In genomic region chr15:35000511-35000910, GRCh38 we compare ENCODE assay signal across 13 cellular contexts. TPM values are rescaled to one million over a fixed set of nuclear protein-coding genes. Genes with fewer than 3 reads are reported as not detected.
A peak's percentile ranks its signal among the peaks of the same experiment; 100 is the strongest.
DNase-seq lines count a peak whose midpoint lies in the region; TF ChIP-seq lines count a peak whose summit lies in the region.
"Had no signal": no experiment of that assay in that cellular context is flagged by ENCODE, and none has a peak within 500 bp of the region (broad histone marks: within the 10 kb centered on the region; RNA-seq: fewer than 3 reads in every experiment).

No MANE protein-coding gene starts in this region.

- H3K27me3 Mint-ChIP-seq in H9 (ENCODE audit: low read depth) = no peaks in the 10 kb centered on the region; the same call in 1 of the 2 replicates

- H3K4me3 Mint-ChIP-seq in H9 = no peak overlapping the region
- H3K4me3 Mint-ChIP-seq: activated naive CD8-positive, alpha-beta T cell treated with anti-CD3 and anti-CD28 coated beads for 36 hours; CD4-positive, alpha-beta memory T cell had no signal

- no peak overlapping the region for H3K4me2 ChIP-seq in H9 (ENCODE audit: insufficient read depth, insufficient read length, low read length)

- H3K4ac ChIP-seq in H9 (ENCODE audit: low read depth, low read length) = no peak overlapping the region

- H3K23ac ChIP-seq in H9 (ENCODE audit: insufficient read length, low read depth, low read length) = no peak overlapping the region

- CTCF ChIA-PET in AG04450 (lab: Charles Lee) = no interaction called here

- H2BK20ac ChIP-seq in H9 (ENCODE audit: low read depth, low read length, poor library complexity, severe bottlenecking) = no peak overlapping the region

- H3K14ac ChIP-seq in H9 (ENCODE audit: insufficient read depth, low read length) = no peak overlapping the region

- H3K4me1 ChIP-seq in H9 (ENCODE audit: insufficient read depth, low read length) = peaks cover 2% of the 10 kb centered on the region; the same call in 1 of the 2 replicates
- peaks cover 4% of the 10 kb centered on the region for H3K4me1 ChIP-seq in adipocyte (ENCODE audit: control insufficient read depth, insufficient read depth, low read length)
- peaks cover 8% of the 10 kb centered on the region for H3K4me1 ChIP-seq in iPS-18a (ENCODE audit: control insufficient read depth, low read depth, low read length)
- H3K4me1 ChIP-seq: uterus had no signal

- H3K9ac ChIP-seq in H9 (ENCODE audit: extremely low read depth, insufficient read length, low read length) (no peak overlapping the region), adipocyte (ENCODE audit: low read length) (no peak overlapping the region), iPS-18a (ENCODE audit: low read length) (no peak overlapping the region)

- no peak overlapping the region for H4K5ac ChIP-seq in H9 (ENCODE audit: insufficient read length, low read depth, low read length)

- DNase-seq in AG04450 (ENCODE audit: low read depth, low spot score) (peak; percentile 67), H9 (no peak), adipocyte (ENCODE audit: low read depth) (peak; percentile 62), OCI-M1 (lab: John Stamatoyannopoulos, UW) (no peak), GM19238 (ENCODE audit: insufficient read length, low spot score) (no peak), HuH-7 (ENCODE audit: low spot score) (no peak), NCI-H345 (lab: John Stamatoyannopoulos, UW) (no peak)
- DNase-seq: activated CD4-positive, alpha-beta T cell treated with anti-CD3 and anti-CD28 coated beads, Interleukin-2, amount 50 U/mL, for 1 hour; activated naive CD8-positive, alpha-beta T cell treated with anti-CD3 and anti-CD28 coated beads for 36 hours; CD4-positive, alpha-beta memory T cell; NCI-H187 treated with DMSO at 0.1 percent for 48 hours; uterus had no signal

- no peaks in the 10 kb centered on the region for H3K23me2 ChIP-seq in H9 (ENCODE audit: insufficient read length, low read depth, low read length, poor library complexity, severe bottlenecking)

- no peaks in the 10 kb centered on the region for H4K20me1 ChIP-seq in H9 (ENCODE audit: control insufficient read depth, insufficient read depth, insufficient read length)

- no peak overlapping the region for H4K8ac ChIP-seq in H9 (replicated peaks; ENCODE audit: insufficient read length, low read depth, low read length)

- no peak overlapping the region for H2BK5ac ChIP-seq in H9 (ENCODE audit: insufficient read length, low read length)

- no peak overlapping the region for H2AFZ ChIP-seq in H9 (ENCODE audit: low read length)

- H2BK120ac ChIP-seq in H9 (ENCODE audit: low read depth, low read length, poor library complexity, severe bottlenecking) = no peak overlapping the region

- no CpG with 5 or more reads among the region's 1 CpG for WGBS in H9 (ENCODE audit: extremely low coverage, insufficient read length, low lambda C conversion rate)

- no peaks in the 10 kb centered on the region for H3K36me3 Mint-ChIP-seq in H9 (ENCODE audit: insufficient read depth in 1 of 3, low read depth in 3 of 3)
- H3K36me3 Mint-ChIP-seq: activated naive CD8-positive, alpha-beta T cell treated with anti-CD3 and anti-CD28 coated beads for 36 hours; CD4-positive, alpha-beta memory T cell had no signal

- H3K27ac ChIP-seq in AG04450 (ENCODE audit: low read depth, low read length) (peak overlapping the region; percentile 47), H9 (ENCODE audit: insufficient read length, low read depth, low read length) (no peak overlapping the region), iPS-18a (ENCODE audit: low read length) (peak overlapping the region; percentile 57)
- H3K27ac ChIP-seq: uterus had no signal

- H3K79me1 ChIP-seq in H9 (ENCODE audit: insufficient read depth, low read depth, low read length, poor library complexity, severe bottlenecking) = no peaks in the 10 kb centered on the region

- H3K27me3 ChIP-seq in AG04450 (ENCODE audit: control insufficient read depth, insufficient read depth, low read length) (no peaks in the 10 kb centered on the region), H9 (ENCODE audit: insufficient read depth, low read length) (no peaks in the 10 kb centered on the region), adipocyte (replicated peaks; ENCODE audit: control insufficient read depth, insufficient read depth, low read length) (no peaks in the 10 kb centered on the region), iPS-18a (ENCODE audit: control insufficient read depth, insufficient read depth, low read length) (no peaks in the 10 kb centered on the region)
- H3K27me3 ChIP-seq: uterus had no signal

- no peaks in the 10 kb centered on the region; a peak in 1 of 5 replicates for H3K9me3 Mint-ChIP-seq in H9
- H3K9me3 Mint-ChIP-seq: activated naive CD8-positive, alpha-beta T cell treated with anti-CD3 and anti-CD28 coated beads for 36 hours; CD4-positive, alpha-beta memory T cell had no signal

- peak overlapping the region; percentile 74 to 94 (median 87); a peak in 5 of 7 replicates for H3K27ac Mint-ChIP-seq in H9
- H3K27ac Mint-ChIP-seq: activated naive CD8-positive, alpha-beta T cell treated with anti-CD3 and anti-CD28 coated beads for 36 hours; CD4-positive, alpha-beta memory T cell had no signal

- no peak overlapping the region for H2AK5ac ChIP-seq in H9 (ENCODE audit: insufficient read length, low read length)

- no peaks in the 10 kb centered on the region for H3K9me3 ChIP-seq in AG04450 (ENCODE audit: control insufficient read depth, insufficient read depth, low read length)
- no peaks in the 10 kb centered on the region for H3K9me3 ChIP-seq in H9 (ENCODE audit: control insufficient read depth, low read depth, low read length)
- no peaks in the 10 kb centered on the region for H3K9me3 ChIP-seq in adipocyte (ENCODE audit: control insufficient read depth, low read length)
- H3K9me3 ChIP-seq in iPS-18a (ENCODE audit: control insufficient read depth, low read depth, low read length) = no peaks in the 10 kb centered on the region
- H3K9me3 ChIP-seq: uterus had no signal

- POLR2A ChIA-PET in AG04450 (lab: Yijun Ruan, JAX) = interaction anchor here (1.0 to 1.2 kb wide), 2 partner anchors 12 to 31 kb away, joined by 3 to 4 read pairs; partner anchors contain the start of gene AQR

- H3K4me3 ChIP-seq in AG04450 (ENCODE audit: low read depth, low read length) (no peak overlapping the region), adipocyte (ENCODE audit: low read length) (no peak overlapping the region), iPS-18a (ENCODE audit: low read length) (no peak overlapping the region)
- H3K4me3 ChIP-seq: uterus had no signal

- H3K4me1 Mint-ChIP-seq in H9 = peaks cover 21 to 25% of the 10 kb centered on the region in 2 experiments
- H3K4me1 Mint-ChIP-seq: activated naive CD8-positive, alpha-beta T cell treated with anti-CD3 and anti-CD28 coated beads for 36 hours; CD4-positive, alpha-beta memory T cell had no signal

- no peak overlapping the region for H2BK15ac ChIP-seq in H9 (ENCODE audit: low read depth, low read length)

- H3T11ph ChIP-seq in H9 (ENCODE audit: low read length) = no peak overlapping the region

- H3K36me3 ChIP-seq in adipocyte (ENCODE audit: control insufficient read depth, insufficient read depth, low read length, severe bottlenecking) = no peaks in the 10 kb centered on the region
- H3K36me3 ChIP-seq in iPS-18a (ENCODE audit: control insufficient read depth, low read depth, low read length) = no peaks in the 10 kb centered on the region
- H3K36me3 ChIP-seq: uterus had no signal

- H4K91ac ChIP-seq in H9 (ENCODE audit: insufficient read length, low read depth, low read length) = no peak overlapping the region

- H3K79me2 ChIP-seq in H9 (ENCODE audit: insufficient read depth, low read length) = no peaks in the 10 kb centered on the region

- H2BK12ac ChIP-seq in H9 (ENCODE audit: insufficient read length, low read depth, low read length) = no peak overlapping the region

- H3K18ac ChIP-seq in H9 (ENCODE audit: insufficient read length, low read depth, low read length) = no peak overlapping the region

- no peak for TF ChIP-seq CTCF in AG04450 (IDR thresholded peaks at IDR 0.05; ENCODE audit: low read depth, low read length)
- TF ChIP-seq CTCF in H9 (conservative IDR thresholded peaks at IDR 0.05) = no peak

- no peak overlapping the region for H3K56ac ChIP-seq in H9 (ENCODE audit: insufficient read length, low read depth, low read length)

RNA-seq across cellular contexts. Expression of gene ZNF770, which starts 12.4 kb away (rescaled TPM):
- polyA plus RNA-seq in AG04450 (2011; rRNA removed) = 20.2 and 26.9 TPM in 2 replicates
- polyA minus RNA-seq in AG04450 (2011; rRNA and poly(A)+ RNA removed) = 15.5 and 37.9 TPM in 2 replicates
- total RNA-seq in H9 (2021) = 108 and 111 TPM in 2 replicates

RNA-seq across cellular contexts. Expression of gene AQR, which starts 31.0 kb away (rescaled TPM):
- 25.2 and 32.9 TPM in 2 replicates for polyA plus RNA-seq in AG04450 (2011; rRNA removed)
- polyA minus RNA-seq in AG04450 (2011; rRNA and poly(A)+ RNA removed) = 24.6 and 35.7 TPM in 2 replicates
- total RNA-seq in H9 (2021) = 54.4 and 58.5 TPM in 2 replicates

Comparison
In these comparisons a context has a peak if more than half of its experiments do, and no peak if none do; other contexts are left out.
1. DNase-seq: peak in AG04450 (single experiment) and adipocyte (single experiment); none in H9 (single experiment), OCI-M1 (single experiment), GM19238 (single experiment), HuH-7 (single experiment) and NCI-H345 (single experiment).